Comparison of ENCODE assay signal across 14 cellular contexts in the genomic region with DNA sequence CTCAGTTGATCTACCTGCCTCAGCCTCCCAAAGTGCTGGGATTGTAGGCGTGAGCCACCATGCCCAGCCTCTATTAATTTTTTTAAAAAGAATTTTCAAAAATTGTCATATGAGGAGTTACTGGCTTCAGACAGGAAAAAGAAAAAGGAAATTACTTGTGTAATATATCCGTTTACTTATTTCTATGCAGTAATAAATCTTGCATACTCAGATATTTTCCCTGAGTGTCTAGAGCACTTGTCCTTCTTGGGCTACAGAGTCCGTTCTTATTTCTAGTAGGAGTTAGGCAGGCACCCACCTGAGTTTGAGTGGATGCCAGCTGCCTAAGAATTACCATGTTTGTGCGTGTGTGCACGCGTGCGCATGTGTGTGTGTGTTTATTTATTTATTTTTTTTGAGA.
A peak's percentile ranks its signal among the peaks of the same experiment; 100 is the strongest.
DNase-seq lines count a peak whose midpoint lies in the region; TF ChIP-seq lines count a peak whose summit lies in the region.
"Had no signal": no experiment of that assay in that cellular context is flagged by ENCODE, and none has a peak within 500 bp of the region (broad histone marks: within the 10 kb centered on the region; RNA-seq: fewer than 3 reads in every experiment).

No MANE protein-coding gene starts in this region.

- no peak overlapping the region for H3K4me3 Mint-ChIP-seq in osteocyte (ENCODE audit: unreplicated experiment)
- H3K4me3 Mint-ChIP-seq: CD4-positive, CD25-positive, alpha-beta regulatory T cell; H9; IgD-negative memory B cell had no signal

- DNase-seq in left ventricle myocardium inferior = no peak
- DNase-seq in right atrium auricular region (ENCODE audit: low spot score) = no peak
- DNase-seq in HL-60 (ENCODE audit: low read depth in 1 of 2, low spot score in 1 of 2) = no peak
- peak; percentile 38 for DNase-seq in dermis blood vessel endothelial cell
- no peak for DNase-seq in activated CD4-positive, alpha-beta T cell treated with anti-CD3 and anti-CD28 coated beads, Interleukin-2, amount 50 U/mL, for 4 hours
- no peak for DNase-seq in NCI-H446 (lab: John Stamatoyannopoulos, UW)
- no peak for DNase-seq in osteocyte (ENCODE audit: extremely low spot score, unreplicated experiment)
- DNase-seq: BE2C; CD4-positive, CD25-positive, alpha-beta regulatory T cell; DMS53; GF-D8; GOT3; H9 had no signal

- H3K4me3 ChIP-seq in left ventricle myocardium inferior (no peak overlapping the region), right atrium auricular region (no peak overlapping the region), HL-60 (replicated peaks; ENCODE audit: insufficient read depth, low read length) (no peak overlapping the region)

- H3K9me3 ChIP-seq in left ventricle myocardium inferior (replicated peaks) (no peaks in the 10 kb centered on the region), right atrium auricular region (no peaks in the 10 kb centered on the region)
- H3K9me3 ChIP-seq: BE2C had no signal

- H3K4me1 Mint-ChIP-seq in osteocyte (ENCODE audit: unreplicated experiment) = peaks cover 50% of the 10 kb centered on the region
- H3K4me1 Mint-ChIP-seq: H9 had no signal

- no peak overlapping the region for H3K27ac Mint-ChIP-seq in osteocyte (ENCODE audit: unreplicated experiment)
- H3K27ac Mint-ChIP-seq: CD4-positive, CD25-positive, alpha-beta regulatory T cell; H9; IgD-negative memory B cell had no signal

- no peaks in the 10 kb centered on the region for H3K4me1 ChIP-seq in left ventricle myocardium inferior
- H3K4me1 ChIP-seq in right atrium auricular region = peaks cover 0 to 4% of the 10 kb centered on the region in 2 donors

- TF ChIP-seq CTCF in left ventricle myocardium inferior (IDR thresholded peaks at IDR 0.05; ENCODE audit: borderline replicate concordance) (no peak), right atrium auricular region (IDR thresholded peaks at IDR 0.05) (no peak), HL-60 (IDR thresholded peaks at IDR 0.05; ENCODE audit: insufficient read depth, low read length) (no peak), osteocyte (IDR thresholded peaks at IDR 0.05) (no peak)

- H3K27ac ChIP-seq in left ventricle myocardium inferior (replicated peaks) (peak overlapping the region; percentile 6), right atrium auricular region (no peak overlapping the region), HL-60 (replicated peaks) (peak overlapping the region; percentile 19; the same call in 1 of the 2 replicates)

- H3K36me3 Mint-ChIP-seq in osteocyte (ENCODE audit: unreplicated experiment) = peaks cover 13% of the 10 kb centered on the region

- H3K9me3 Mint-ChIP-seq in osteocyte (ENCODE audit: unreplicated experiment) = peaks cover 4% of the 10 kb centered on the region
- H3K9me3 Mint-ChIP-seq: CD4-positive, CD25-positive, alpha-beta regulatory T cell; H9; IgD-negative memory B cell had no signal

- no peaks in the 10 kb centered on the region for H3K27me3 ChIP-seq in left ventricle myocardium inferior (ENCODE audit: low read depth)
- no peaks in the 10 kb centered on the region for H3K27me3 ChIP-seq in right atrium auricular region
- H3K27me3 ChIP-seq in HL-60 (ENCODE audit: insufficient read depth, poor library complexity, severe bottlenecking) = no peaks in the 10 kb centered on the region
- H3K27me3 ChIP-seq: BE2C had no signal

- H3K36me3 ChIP-seq in left ventricle myocardium inferior (peaks cover 24% of the 10 kb centered on the region), right atrium auricular region (no peaks in the 10 kb centered on the region)

- intact Hi-C loops in left ventricle myocardium inferior (cut with micrococcal nuclease) = no loop called here

- no peaks in the 10 kb centered on the region for H3K27me3 Mint-ChIP-seq in osteocyte (ENCODE audit: unreplicated experiment)
- H3K27me3 Mint-ChIP-seq: CD4-positive, CD25-positive, alpha-beta regulatory T cell; IgD-negative memory B cell had no signal

Comparison
In these comparisons a context has a peak if more than half of its experiments do, and no peak if none do; other contexts are left out.
1. H3K27ac ChIP-seq: peak in left ventricle myocardium inferior (single experiment) and HL-60 (single experiment); none in right atrium auricular region (0 of 2).